In genomic region chr2:96923810-96924774, GRCh38 we compare ENCODE assay signal across 1 cellular context.
TF ChIP-seq lines count a peak whose summit lies in the region.

No MANE protein-coding gene starts in this region.

TF ChIP-seq in SK-N-SH, 30 proteins besides CTCF, POLR2A, EP300 and RAD21 (continued from another document):
- no peak for TF ChIP-seq EZH2phosphoT487 (IDR thresholded peaks at IDR 0.05; ENCODE audit: borderline replicate concordance, low read depth)
